25 cellular contexts compared by ENCODE assay signal in the genomic region with DNA sequence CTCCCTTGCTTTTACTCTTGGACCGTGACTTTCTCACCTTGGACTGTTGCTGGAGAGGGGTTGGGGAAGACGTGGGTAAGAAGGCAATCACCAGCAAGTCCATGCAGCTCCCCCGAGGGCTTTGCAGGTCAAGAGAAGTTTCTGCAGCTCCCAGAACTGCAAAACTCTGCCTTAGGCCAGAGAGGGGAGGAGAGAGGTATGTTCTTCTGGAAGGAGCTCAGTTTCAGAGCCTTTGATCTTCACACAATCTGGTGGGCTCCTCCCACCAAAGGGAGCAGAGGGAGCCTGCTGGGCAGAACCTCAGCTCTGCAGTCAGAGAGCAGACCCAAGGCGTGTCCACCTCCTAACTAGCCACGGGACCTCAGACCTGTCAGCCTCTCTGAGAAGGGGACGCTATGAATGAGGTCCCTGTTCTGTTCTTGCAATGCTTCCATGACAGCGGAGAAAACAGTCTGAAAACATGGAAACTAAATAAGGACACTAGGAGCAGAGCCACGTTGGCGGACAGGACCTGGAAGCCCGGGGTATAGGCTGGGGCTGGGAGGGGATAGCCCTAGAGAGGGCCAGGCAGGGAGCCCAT.
"Had no signal": no experiment of that assay in that cellular context is flagged by ENCODE, and none has a peak within 500 bp of the region (broad histone marks: within the 10 kb centered on the region; RNA-seq: fewer than 3 reads in every experiment).

No MANE protein-coding gene starts in this region.

- ATAC-seq: heart right ventricle had no signal

- H3K4me3 ChIP-seq: esophagus muscularis mucosa, heart right ventricle, left ventricle myocardium inferior, lung, right atrium auricular region, spleen, suprapubic skin, tibial artery had no signal

- H3K4me1 Mint-ChIP-seq: activated B cell treated with CpG ODN at 0.5 μM for 24 hours; activated naive CD8-positive, alpha-beta T cell treated with anti-CD3 and anti-CD28 coated beads, Interleukin-2, amount 10 ng/mL, durations not matched to agents 7 days and 5 days; naive B cell had no signal

- H3K36me3 Mint-ChIP-seq: activated naive CD8-positive, alpha-beta T cell treated with anti-CD3 and anti-CD28 coated beads, Interleukin-2, amount 10 ng/mL, durations not matched to agents 7 days and 5 days; naive B cell had no signal

- DNase-seq: activated B cell treated with CpG ODN at 0.5 μM for 24 hours; activated CD4-positive, alpha-beta T cell treated with anti-CD3 and anti-CD28 coated beads, Interleukin-2, amount 50 U/mL, for 48 hours; activated CD8-positive, alpha-beta memory T cell treated with anti-CD3 and anti-CD28 coated beads for 24 hours; activated effector memory CD4-positive, alpha-beta T cell treated with anti-CD3 and anti-CD28 coated beads, Interleukin-2, amount 50 U/mL, for 16 hours; activated naive CD4-positive, alpha-beta T cell treated with anti-CD3 and anti-CD28 coated beads for 36 hours; activated naive CD8-positive, alpha-beta T cell treated with anti-CD3 and anti-CD28 coated beads, Interleukin-2, amount 10 ng/mL, durations not matched to agents 7 days and 5 days; activated T-cell treated with anti-CD3 and anti-CD28 coated beads, Interleukin-2, amount 50 U/mL, for 1 hour; amniotic stem cell; brain microvascular endothelial cell; cortex of kidney; foreskin melanocyte; heart right ventricle; left ventricle myocardium inferior; naive B cell; occipital lobe; spleen; stimulated activated naive CD4-positive, alpha-beta T cell; T-helper 2 cell; tibial artery had no signal

- FAIRE-seq: astrocyte had no signal

- H3K27me3 ChIP-seq: brain microvascular endothelial cell, esophagus muscularis mucosa, heart right ventricle, right atrium auricular region, spleen, suprapubic skin, tibial artery had no signal

- H3K27me3 Mint-ChIP-seq: activated B cell treated with CpG ODN at 0.5 μM for 24 hours, naive B cell had no signal

- H3K9me3 Mint-ChIP-seq: activated B cell treated with CpG ODN at 0.5 μM for 24 hours; activated naive CD4-positive, alpha-beta T cell treated with anti-CD3 and anti-CD28 coated beads for 36 hours; activated naive CD8-positive, alpha-beta T cell treated with anti-CD3 and anti-CD28 coated beads, Interleukin-2, amount 10 ng/mL, durations not matched to agents 7 days and 5 days; activated T-helper 1 cell treated with anti-CD3 and anti-CD28 coated beads, Interleukin-12 subunit alpha, Interleukin-12 subunit beta, Interleukin-2, Interleukin-4 antibody, amounts not matched to agents 30 ng/mL and 10 ng/mL and 1 ng/mL, durations not matched to agents 14 hours and 24 hours and 36 hours had no signal

- H3K4me3 Mint-ChIP-seq: activated B cell treated with CpG ODN at 0.5 μM for 24 hours; activated naive CD4-positive, alpha-beta T cell treated with anti-CD3 and anti-CD28 coated beads for 36 hours; activated naive CD8-positive, alpha-beta T cell treated with anti-CD3 and anti-CD28 coated beads, Interleukin-2, amount 10 ng/mL, durations not matched to agents 7 days and 5 days; activated T-helper 1 cell treated with anti-CD3 and anti-CD28 coated beads, Interleukin-12 subunit alpha, Interleukin-12 subunit beta, Interleukin-2, Interleukin-4 antibody, amounts not matched to agents 30 ng/mL and 10 ng/mL and 1 ng/mL, durations not matched to agents 14 hours and 24 hours and 36 hours; naive B cell had no signal

- H3K9me3 ChIP-seq: esophagus muscularis mucosa, heart right ventricle, left ventricle myocardium inferior, right atrium auricular region, spleen, suprapubic skin, tibial artery had no signal

- H3K4me1 ChIP-seq: esophagus muscularis mucosa, heart right ventricle, left ventricle myocardium inferior, right atrium auricular region, spleen, suprapubic skin, tibial artery had no signal

- H3K27ac Mint-ChIP-seq: activated B cell treated with CpG ODN at 0.5 μM for 24 hours; activated naive CD4-positive, alpha-beta T cell treated with anti-CD3 and anti-CD28 coated beads for 36 hours; activated naive CD8-positive, alpha-beta T cell treated with anti-CD3 and anti-CD28 coated beads, Interleukin-2, amount 10 ng/mL, durations not matched to agents 7 days and 5 days; activated T-helper 1 cell treated with anti-CD3 and anti-CD28 coated beads, Interleukin-12 subunit alpha, Interleukin-12 subunit beta, Interleukin-2, Interleukin-4 antibody, amounts not matched to agents 30 ng/mL and 10 ng/mL and 1 ng/mL, durations not matched to agents 14 hours and 24 hours and 36 hours; naive B cell had no signal

- H3K27ac ChIP-seq: brain microvascular endothelial cell, esophagus muscularis mucosa, heart right ventricle, left ventricle myocardium inferior, right atrium auricular region, spleen, suprapubic skin, tibial artery had no signal
